Comparison of ENCODE assay signal across 18 cellular contexts in the genomic region with DNA sequence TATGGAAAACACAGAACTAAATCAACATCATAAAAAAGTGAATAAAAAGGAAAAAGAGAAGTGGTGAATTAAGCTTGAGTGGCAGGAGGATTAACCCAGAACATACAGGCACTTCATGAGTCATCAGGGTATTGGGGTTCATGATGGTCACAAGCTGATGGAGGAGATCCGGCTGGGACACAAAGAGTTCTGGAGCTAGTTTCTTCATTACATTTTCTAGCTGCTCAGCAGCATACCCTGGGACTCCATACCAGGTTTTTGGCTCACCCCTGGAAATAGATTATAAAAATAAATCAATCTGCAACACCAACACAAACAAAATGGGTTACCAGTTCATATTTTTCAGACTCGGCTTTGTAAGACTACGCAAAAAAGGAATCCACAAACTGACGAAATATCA. TPM values are rescaled to one million over a fixed set of nuclear protein-coding genes. Genes with fewer than 3 reads are reported as not detected.
"Had no signal": no experiment of that assay in that cellular context is flagged by ENCODE, and none has a peak within 500 bp of the region (broad histone marks: within the 10 kb centered on the region; RNA-seq: fewer than 3 reads in every experiment).

No MANE protein-coding gene starts in this region.

- ATAC-seq: heart right ventricle, left ventricle myocardium superior, T-helper 17 cell, upper lobe of right lung had no signal

- DNase-seq: activated CD4-positive, alpha-beta memory T cell treated with anti-CD3 and anti-CD28 coated beads, Interleukin-2, amount 10 ng/mL, durations not matched to agents 7 days and 5 days; activated gamma-delta T cell treated with Interleukin-2 at 50 U/mL for 16 hours; activated T-cell treated with anti-CD3 and anti-CD28 coated beads, Interleukin-2, amount 50 U/mL, for 48 hours; caudate nucleus; colonic mucosa; effector CD4-positive, alpha-beta T cell; heart right ventricle; kidney; left ventricle myocardium superior; mesenchymal stem cell; nephron progenitor cell; stimulated activated CD4-positive, alpha-beta T cell treated with anti-CD3 and anti-CD28 coated beads, Interleukin-2, amount 100 ng/mL, for 48 hours; T-helper 17 cell; upper lobe of right lung had no signal

RNA-seq across cellular contexts. Expression of gene SYT2, which starts 42.5 kb away (rescaled TPM):
- total RNA-seq: activated CD4-positive, alpha-beta memory T cell treated with anti-CD3 and anti-CD28 coated beads, Interleukin-2, amount 10 ng/mL, durations not matched to agents 7 days and 5 days; endothelial cell of umbilical vein; left ventricle myocardium superior; T-helper 17 cell had no signal

RNA-seq across cellular contexts. Expression of gene PCAT6, which starts 58.0 kb away (rescaled TPM):
- total RNA-seq: frontal cortex, omental fat pad, temporal lobe had no signal
